Comparison of ENCODE assay signal across 34 cellular contexts in the genomic region with DNA sequence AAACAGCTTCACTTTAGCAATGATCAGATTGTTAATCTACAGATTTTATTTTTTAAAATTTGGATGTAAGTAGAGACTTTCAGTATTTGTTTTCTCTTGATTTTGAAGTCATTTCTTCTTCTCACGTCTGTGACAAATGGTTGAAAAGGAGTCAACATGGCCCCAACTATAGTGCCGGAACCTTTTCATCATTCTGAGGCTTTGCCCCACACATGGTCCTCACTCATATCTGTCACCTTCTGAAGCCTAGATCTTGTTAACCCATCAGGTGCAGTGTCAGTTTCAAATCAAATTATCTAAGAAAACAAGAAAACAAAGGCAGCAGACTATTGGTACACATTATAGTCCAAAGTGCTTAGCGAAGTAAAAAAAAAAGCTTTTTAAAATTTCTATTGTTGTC.
"Had no signal": no experiment of that assay in that cellular context is flagged by ENCODE, and none has a peak within 500 bp of the region (broad histone marks: within the 10 kb centered on the region; RNA-seq: fewer than 3 reads in every experiment).

No MANE protein-coding gene starts in this region.

- H3K4me3 Mint-ChIP-seq: activated naive CD4-positive, alpha-beta T cell treated with anti-CD3 and anti-CD28 coated beads for 36 hours; activated naive CD4-positive, alpha-beta T cell treated with anti-CD3 and anti-CD28 coated beads, Interleukin-2, amount 10 ng/mL, durations not matched to agents 7 days and 5 days; activated naive CD4-positive, alpha-beta T cell treated with anti-CD3 and anti-CD28 coated beads, Interleukin-2, amount 50 U/mL, for 24 hours; activated naive CD8-positive, alpha-beta T cell; activated naive CD8-positive, alpha-beta T cell treated with anti-CD3 and anti-CD28 coated beads for 36 hours; activated naive CD8-positive, alpha-beta T cell treated with anti-CD3 and anti-CD28 coated beads, Interleukin-2, amount 10 ng/mL, durations not matched to agents 7 days and 5 days; activated naive CD8-positive, alpha-beta T cell treated with anti-CD3 and anti-CD28 coated beads, Interleukin-2, amount 50 U/mL, for 24 hours; activated T-cell treated with anti-CD3 and anti-CD28 coated beads, Interleukin-2, amount 50 U/mL, for 24 hours; activated T-cell treated with anti-CD3 and anti-CD28 coated beads, Interleukin-2, amount 50 U/mL, for 4 hours; activated T-cell treated with anti-CD3 and anti-CD28 coated beads, Interleukin-2, amount 50 U/mL, for 72 hours; activated T-helper 1 cell treated with anti-CD3 and anti-CD28 coated beads, Interleukin-12 subunit alpha, Interleukin-12 subunit beta, Interleukin-2, Interleukin-4 antibody, amounts not matched to agents 30 ng/mL and 10 ng/mL and 1 ng/mL, durations not matched to agents 14 hours and 24 hours and 36 hours; activated T-helper 17 cell treated with anti-CD3 and anti-CD28 coated beads, Interleukin-2, amount 50 U/mL, for 72 hours; brain; central memory CD8-positive, alpha-beta T cell had no signal

- H3K27me3 Mint-ChIP-seq: activated naive CD4-positive, alpha-beta T cell treated with anti-CD3 and anti-CD28 coated beads, Interleukin-2, amount 10 ng/mL, durations not matched to agents 7 days and 5 days; activated naive CD4-positive, alpha-beta T cell treated with anti-CD3 and anti-CD28 coated beads, Interleukin-2, amount 50 U/mL, for 24 hours; activated naive CD8-positive, alpha-beta T cell; activated naive CD8-positive, alpha-beta T cell treated with anti-CD3 and anti-CD28 coated beads for 36 hours; activated naive CD8-positive, alpha-beta T cell treated with anti-CD3 and anti-CD28 coated beads, Interleukin-2, amount 10 ng/mL, durations not matched to agents 7 days and 5 days; activated naive CD8-positive, alpha-beta T cell treated with anti-CD3 and anti-CD28 coated beads, Interleukin-2, amount 50 U/mL, for 24 hours; activated T-cell treated with anti-CD3 and anti-CD28 coated beads, Interleukin-2, amount 50 U/mL, for 24 hours; activated T-helper 17 cell treated with anti-CD3 and anti-CD28 coated beads, Interleukin-2, amount 50 U/mL, for 72 hours; brain; central memory CD8-positive, alpha-beta T cell had no signal

- ATAC-seq: activated naive CD8-positive, alpha-beta T cell treated with anti-CD3 and anti-CD28 coated beads, Interleukin-2, amount 50 U/mL, for 24 hours; activated T-cell treated with anti-CD3 and anti-CD28 coated beads, Interleukin-2, amount 50 U/mL, for 4 hours; activated T-cell treated with anti-CD3 and anti-CD28 coated beads, Interleukin-2, amount 50 U/mL, for 72 hours; activated T-helper 17 cell treated with anti-CD3 and anti-CD28 coated beads, Interleukin-2, amount 50 U/mL, for 72 hours; body of pancreas had no signal

- H3K36me3 Mint-ChIP-seq: activated naive CD4-positive, alpha-beta T cell treated with anti-CD3 and anti-CD28 coated beads, Interleukin-2, amount 10 ng/mL, durations not matched to agents 7 days and 5 days; activated naive CD4-positive, alpha-beta T cell treated with anti-CD3 and anti-CD28 coated beads, Interleukin-2, amount 50 U/mL, for 24 hours; activated naive CD4-positive, alpha-beta T cell treated with anti-CD3 and anti-CD28 coated beads, Interleukin-2, amount 50 U/mL, for 72 hours; activated naive CD8-positive, alpha-beta T cell treated with anti-CD3 and anti-CD28 coated beads for 36 hours had no signal

- H3K9me3 Mint-ChIP-seq: activated naive CD4-positive, alpha-beta T cell treated with anti-CD3 and anti-CD28 coated beads for 36 hours; activated naive CD4-positive, alpha-beta T cell treated with anti-CD3 and anti-CD28 coated beads, Interleukin-2, amount 10 ng/mL, durations not matched to agents 7 days and 5 days; activated naive CD4-positive, alpha-beta T cell treated with anti-CD3 and anti-CD28 coated beads, Interleukin-2, amount 50 U/mL, for 24 hours; activated naive CD4-positive, alpha-beta T cell treated with anti-CD3 and anti-CD28 coated beads, Interleukin-2, amount 50 U/mL, for 72 hours; activated naive CD8-positive, alpha-beta T cell treated with anti-CD3 and anti-CD28 coated beads for 36 hours; activated naive CD8-positive, alpha-beta T cell treated with anti-CD3 and anti-CD28 coated beads, Interleukin-2, amount 10 ng/mL, durations not matched to agents 7 days and 5 days; activated naive CD8-positive, alpha-beta T cell treated with anti-CD3 and anti-CD28 coated beads, Interleukin-2, amount 50 U/mL, for 24 hours; activated T-cell treated with anti-CD3 and anti-CD28 coated beads, Interleukin-2, amount 50 U/mL, for 24 hours; activated T-cell treated with anti-CD3 and anti-CD28 coated beads, Interleukin-2, amount 50 U/mL, for 4 hours; activated T-cell treated with anti-CD3 and anti-CD28 coated beads, Interleukin-2, amount 50 U/mL, for 72 hours; activated T-helper 1 cell treated with anti-CD3 and anti-CD28 coated beads, Interleukin-12 subunit alpha, Interleukin-12 subunit beta, Interleukin-2, Interleukin-4 antibody, amounts not matched to agents 30 ng/mL and 10 ng/mL and 1 ng/mL, durations not matched to agents 14 hours and 24 hours and 36 hours; activated T-helper 17 cell treated with anti-CD3 and anti-CD28 coated beads, Interleukin-2, amount 50 U/mL, for 72 hours; activated T-helper 2 cell treated with anti-CD3 and anti-CD28 coated beads, Interferon-gamma antibody, Interleukin-2, Interleukin-4, amounts not matched to agents 10 μg/mL and 5 μg/mL and 100 μg/mL, durations not matched to agents 14 hours and 24 hours and 36 hours; brain; central memory CD8-positive, alpha-beta T cell had no signal

- H3K27ac Mint-ChIP-seq: activated naive CD4-positive, alpha-beta T cell treated with anti-CD3 and anti-CD28 coated beads for 36 hours; activated naive CD4-positive, alpha-beta T cell treated with anti-CD3 and anti-CD28 coated beads, Interleukin-2, amount 10 ng/mL, durations not matched to agents 7 days and 5 days; activated naive CD4-positive, alpha-beta T cell treated with anti-CD3 and anti-CD28 coated beads, Interleukin-2, amount 50 U/mL, for 24 hours; activated naive CD4-positive, alpha-beta T cell treated with anti-CD3 and anti-CD28 coated beads, Interleukin-2, amount 50 U/mL, for 72 hours; activated naive CD8-positive, alpha-beta T cell; activated naive CD8-positive, alpha-beta T cell treated with anti-CD3 and anti-CD28 coated beads for 36 hours; activated naive CD8-positive, alpha-beta T cell treated with anti-CD3 and anti-CD28 coated beads, Interleukin-2, amount 10 ng/mL, durations not matched to agents 7 days and 5 days; activated naive CD8-positive, alpha-beta T cell treated with anti-CD3 and anti-CD28 coated beads, Interleukin-2, amount 50 U/mL, for 24 hours; activated T-cell treated with anti-CD3 and anti-CD28 coated beads, Interleukin-2, amount 50 U/mL, for 24 hours; activated T-cell treated with anti-CD3 and anti-CD28 coated beads, Interleukin-2, amount 50 U/mL, for 72 hours; activated T-helper 1 cell treated with anti-CD3 and anti-CD28 coated beads, Interleukin-12 subunit alpha, Interleukin-12 subunit beta, Interleukin-2, Interleukin-4 antibody, amounts not matched to agents 30 ng/mL and 10 ng/mL and 1 ng/mL, durations not matched to agents 14 hours and 24 hours and 36 hours; activated T-helper 17 cell treated with anti-CD3 and anti-CD28 coated beads, Interleukin-2, amount 50 U/mL, for 72 hours; activated T-helper 2 cell treated with anti-CD3 and anti-CD28 coated beads, Interferon-gamma antibody, Interleukin-2, Interleukin-4, amounts not matched to agents 10 μg/mL and 5 μg/mL and 100 μg/mL, durations not matched to agents 14 hours and 24 hours and 36 hours had no signal

- H3K4me1 Mint-ChIP-seq: activated naive CD4-positive, alpha-beta T cell treated with anti-CD3 and anti-CD28 coated beads, Interleukin-2, amount 10 ng/mL, durations not matched to agents 7 days and 5 days; activated naive CD4-positive, alpha-beta T cell treated with anti-CD3 and anti-CD28 coated beads, Interleukin-2, amount 50 U/mL, for 24 hours; activated naive CD8-positive, alpha-beta T cell treated with anti-CD3 and anti-CD28 coated beads, Interleukin-2, amount 10 ng/mL, durations not matched to agents 7 days and 5 days; activated naive CD8-positive, alpha-beta T cell treated with anti-CD3 and anti-CD28 coated beads, Interleukin-2, amount 50 U/mL, for 24 hours; activated T-helper 17 cell treated with anti-CD3 and anti-CD28 coated beads, Interleukin-2, amount 50 U/mL, for 72 hours; brain; central memory CD8-positive, alpha-beta T cell had no signal

- DNase-seq: activated effector memory CD4-positive, alpha-beta T cell treated with anti-CD3 and anti-CD28 coated beads, Interleukin-2, amount 50 U/mL, for 16 hours; activated effector memory CD4-positive, alpha-beta T cell treated with Interleukin-2 at 50 U/mL for 16 hours; activated gamma-delta T cell; activated gamma-delta T cell treated with Interleukin-2 at 50 U/mL for 16 hours; activated naive CD4-positive, alpha-beta T cell; activated naive CD4-positive, alpha-beta T cell treated with anti-CD3 and anti-CD28 coated beads for 36 hours; activated naive CD4-positive, alpha-beta T cell treated with anti-CD3 and anti-CD28 coated beads, Interleukin-2, amount 10 ng/mL, durations not matched to agents 7 days and 5 days; activated naive CD4-positive, alpha-beta T cell treated with anti-CD3 and anti-CD28 coated beads, Interleukin-2, amount 50 U/mL, for 16 hours; activated naive CD4-positive, alpha-beta T cell treated with Interleukin-2 at 50 U/mL for 16 hours; activated naive CD8-positive, alpha-beta T cell treated with anti-CD3 and anti-CD28 coated beads for 36 hours; activated naive CD8-positive, alpha-beta T cell treated with anti-CD3 and anti-CD28 coated beads, Interleukin-2, amount 10 ng/mL, durations not matched to agents 7 days and 5 days; activated naive CD8-positive, alpha-beta T cell treated with anti-CD3 and anti-CD28 coated beads, Interleukin-2, amount 50 U/mL, for 24 hours; activated T-cell treated with anti-CD3 and anti-CD28 coated beads, Interleukin-2, amount 50 U/mL, for 24 hours; activated T-cell treated with anti-CD3 and anti-CD28 coated beads, Interleukin-2, amount 50 U/mL, for 4 hours; activated T-cell treated with anti-CD3 and anti-CD28 coated beads, Interleukin-2, amount 50 U/mL, for 48 hours; activated T-cell treated with anti-CD3 and anti-CD28 coated beads, Interleukin-2, amount 50 U/mL, for 72 hours; adrenal gland; amniotic stem cell; amygdala; anterior cingulate cortex; aorta; body of pancreas; brain microvascular endothelial cell; caudate nucleus; central memory CD4-positive, alpha-beta T cell; cerebellar nuclear complex had no signal
